10 cellular contexts compared by ENCODE assay signal in the genomic region with DNA sequence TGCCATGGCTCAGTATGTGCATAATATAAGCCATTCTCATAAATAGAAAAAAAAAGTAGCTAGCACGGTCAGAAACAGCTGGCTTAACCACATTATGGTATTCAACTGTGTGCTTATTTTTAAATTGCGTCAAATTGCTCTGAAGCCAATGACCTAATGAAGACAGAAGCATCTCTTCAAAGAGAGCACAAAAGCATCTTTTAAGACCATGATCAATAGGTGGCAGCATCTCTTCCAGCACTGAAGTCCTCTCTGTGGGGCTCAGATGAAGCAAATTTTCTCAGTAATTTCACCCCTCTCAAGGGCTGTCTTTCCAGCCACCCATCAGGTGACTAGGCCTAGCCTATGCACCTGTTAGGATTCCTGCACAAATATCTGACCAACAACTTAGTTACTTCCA.
A peak's percentile ranks its signal among the peaks of the same experiment; 100 is the strongest.
DNase-seq lines count a peak whose midpoint lies in the region; ATAC-seq and TF ChIP-seq lines count a peak whose summit lies in the region.
"Had no signal": no experiment of that assay in that cellular context is flagged by ENCODE, and none has a peak within 500 bp of the region (broad histone marks: within the 10 kb centered on the region; RNA-seq: fewer than 3 reads in every experiment).

No MANE protein-coding gene starts in this region.

- H3K9me3 ChIP-seq in SK-N-SH (no peaks in the 10 kb centered on the region), left ventricle myocardium inferior (replicated peaks) (no peaks in the 10 kb centered on the region)

- DNase-seq in GM12865 (ENCODE audit: low read depth) (peak; percentile 12), SK-N-SH (no peak), left ventricle myocardium inferior (no peak), putamen (ENCODE audit: low spot score) (no peak), natural killer cell (no peak), RPMI8226 (no peak)
- DNase-seq: activated naive CD8-positive, alpha-beta T cell treated with anti-CD3 and anti-CD28 coated beads for 36 hours had no signal

- H2AFZ ChIP-seq in SK-N-SH (ENCODE audit: low read depth) = no peak overlapping the region

- no peaks in the 10 kb centered on the region for H4K20me1 ChIP-seq in SK-N-SH (ENCODE audit: insufficient read depth)

- TF ChIP-seq RAD21 in SK-N-SH (IDR thresholded peaks at IDR 0.05; ENCODE audit: low read length) = peak; percentile 63

- intact Hi-C loops in left ventricle myocardium inferior (cut with micrococcal nuclease) = no loop called here
- intact Hi-C loops in natural killer cell (cut with micrococcal nuclease) = no loop called here

- H3K36me3 ChIP-seq in SK-N-SH (replicated peaks in 1 of 2; ENCODE audit: control insufficient read depth in 1 of 2, insufficient read depth in 2 of 2, low read length in 1 of 2) (peaks cover 0 to 10% of the 10 kb centered on the region in 2 experiments), left ventricle myocardium inferior (no peaks in the 10 kb centered on the region)

- H3K27me3 ChIP-seq in SK-N-SH (ENCODE audit: insufficient read depth) = no peaks in the 10 kb centered on the region
- H3K27me3 ChIP-seq in left ventricle myocardium inferior (ENCODE audit: low read depth) = no peaks in the 10 kb centered on the region

- ATAC-seq in GM19467 (IDR thresholded peaks at IDR 0.05; ENCODE audit: unreplicated experiment) = no peak
- ATAC-seq in natural killer cell = no peak

- H3K27ac ChIP-seq in 22Rv1 = no peak overlapping the region
- no peak overlapping the region for H3K27ac ChIP-seq in SK-N-SH (ENCODE audit: low read depth in 2 of 2, low read length in 1 of 2)
- no peak overlapping the region for H3K27ac ChIP-seq in left ventricle myocardium inferior (replicated peaks)

- no peaks in the 10 kb centered on the region for H3K4me1 Mint-ChIP-seq in natural killer cell
- H3K4me1 Mint-ChIP-seq: activated naive CD8-positive, alpha-beta T cell treated with anti-CD3 and anti-CD28 coated beads for 36 hours; memory B cell had no signal

- H3F3A ChIP-seq in SK-N-SH (replicated peaks; ENCODE audit: insufficient read depth) = no peaks in the 10 kb centered on the region

- TF ChIP-seq CTCF in 22Rv1 (IDR thresholded peaks at IDR 0.05) (peak; percentile 57), GM12865 (IDR thresholded peaks at IDR 0.05; ENCODE audit: insufficient read depth, low read depth, low read length, missing control alignments) (peak; percentile 29), SK-N-SH (IDR thresholded peaks at IDR 0.05) (peak; percentile 57), left ventricle myocardium inferior (IDR thresholded peaks at IDR 0.05; ENCODE audit: borderline replicate concordance) (peak; percentile 43), natural killer cell (IDR thresholded peaks at IDR 0.05) (no peak)

- H3K9me3 Mint-ChIP-seq in natural killer cell = no peaks in the 10 kb centered on the region
- H3K9me3 Mint-ChIP-seq: activated naive CD8-positive, alpha-beta T cell treated with anti-CD3 and anti-CD28 coated beads for 36 hours had no signal

- CTCF ChIA-PET in SK-N-SH (lab: Yijun Ruan, JAX) = interaction anchor here (1.1 kb wide), 1 partner anchor 180 kb away, joined by 4 read pairs; no protein-coding TSS in a partner anchor

- H3K4me2 ChIP-seq in SK-N-SH = no peak overlapping the region

- no peak for TF ChIP-seq EP300 in SK-N-SH (IDR thresholded peaks at IDR 0.05; ENCODE audit: borderline replicate concordance in 1 of 2, low read depth in 1 of 2, low read length in 1 of 2)

- H3K9me2 ChIP-seq in SK-N-SH = no peaks in the 10 kb centered on the region

- H3K4me1 ChIP-seq in SK-N-SH (ENCODE audit: control insufficient read depth in 1 of 2, insufficient read depth in 2 of 2, low read depth in 1 of 2, low read length in 1 of 2) (no peaks in the 10 kb centered on the region), left ventricle myocardium inferior (no peaks in the 10 kb centered on the region)

- H3K9ac ChIP-seq in SK-N-SH = no peak overlapping the region

- no peaks in the 10 kb centered on the region; the same call in 1 of the 2 replicates for H3K79me2 ChIP-seq in SK-N-SH (ENCODE audit: insufficient read depth)

- H3K4me3 ChIP-seq in GM12865 (ENCODE audit: low read depth, low read length) (no peak overlapping the region), SK-N-SH (ENCODE audit: low read depth in 2 of 2, low read length in 1 of 2) (no peak overlapping the region), left ventricle myocardium inferior (no peak overlapping the region)

- H3K27me3 Mint-ChIP-seq in natural killer cell (ENCODE audit: low read depth in 2 of 2) = no peaks in the 10 kb centered on the region

- H3K4me3 Mint-ChIP-seq in natural killer cell = no peak overlapping the region
- H3K4me3 Mint-ChIP-seq: activated naive CD8-positive, alpha-beta T cell treated with anti-CD3 and anti-CD28 coated beads for 36 hours; memory B cell had no signal

- POLR2A ChIA-PET in SK-N-SH (lab: Yijun Ruan, JAX) = no interaction called here

- no peak overlapping the region for H3K27ac Mint-ChIP-seq in natural killer cell
- H3K27ac Mint-ChIP-seq: activated naive CD8-positive, alpha-beta T cell treated with anti-CD3 and anti-CD28 coated beads for 36 hours; memory B cell had no signal

- 67% methylated on average over 2 of the region's 2 CpGs for WGBS in SK-N-SH (ENCODE audit: low lambda C conversion rate)

- no peaks in the 10 kb centered on the region for H3K36me3 Mint-ChIP-seq in natural killer cell
- H3K36me3 Mint-ChIP-seq: activated naive CD8-positive, alpha-beta T cell treated with anti-CD3 and anti-CD28 coated beads for 36 hours; memory B cell had no signal

TF ChIP-seq in SK-N-SH, 30 proteins besides CTCF, POLR2A, EP300 and RAD21:
- TF ChIP-seq SMC3 (IDR thresholded peaks at IDR 0.05; ENCODE audit: low read depth, low read length) (peak; percentile 43), FOSL2 (IDR thresholded peaks at IDR 0.05; ENCODE audit: borderline replicate concordance, low read depth) (no peak)
